14 cellular contexts compared by ENCODE assay signal in genomic region chr20:57996465-57996864, GRCh38.
"Had no signal": no experiment of that assay in that cellular context is flagged by ENCODE, and none has a peak within 500 bp of the region (broad histone marks: within the 10 kb centered on the region; RNA-seq: fewer than 3 reads in every experiment).

No MANE protein-coding gene starts in this region.

- H3K27me3 ChIP-seq: gastrocnemius medialis, thyroid gland had no signal

- H3K4me3 ChIP-seq: cardiac muscle cell, gastrocnemius medialis, left ventricle myocardium inferior, thyroid gland had no signal

- H3K36me3 ChIP-seq: cardiac muscle cell, gastrocnemius medialis, left ventricle myocardium inferior, thyroid gland had no signal

- FAIRE-seq: colon, endothelial cell of umbilical vein had no signal

- ATAC-seq: gastrocnemius medialis, right cardiac atrium had no signal

- H3K27ac ChIP-seq: cardiac muscle cell, gastrocnemius medialis, left ventricle myocardium inferior, thyroid gland had no signal

- H3K4me1 ChIP-seq: thyroid gland had no signal

- H3K9me3 ChIP-seq: gastrocnemius medialis, left ventricle myocardium inferior, thyroid gland had no signal

- DNase-seq: activated CD4-positive, alpha-beta T cell treated with anti-CD3 and anti-CD28 coated beads for 1 hour; activated naive CD4-positive, alpha-beta T cell treated with Interleukin-2 at 50 U/mL for 16 hours; activated T-cell treated with anti-CD3 and anti-CD28 coated beads, Interleukin-2, amount 50 U/mL, for 48 hours; effector CD4-positive, alpha-beta T cell; gastrocnemius medialis; islet precursor cell; left ventricle myocardium inferior; mesenchymal stem cell; right cardiac atrium; T-helper 9 cell; thyroid gland had no signal
